In genomic region chr14:50978888-50979287, GRCh38 we compare ENCODE assay signal across 14 cellular contexts. TPM values are rescaled to one million over a fixed set of nuclear protein-coding genes. Genes with fewer than 3 reads are reported as not detected.
DNase-seq lines count a peak whose midpoint lies in the region; ATAC-seq and TF ChIP-seq lines count a peak whose summit lies in the region.
"Had no signal": no experiment of that assay in that cellular context is flagged by ENCODE, and none has a peak within 500 bp of the region (broad histone marks: within the 10 kb centered on the region; RNA-seq: fewer than 3 reads in every experiment).

No MANE protein-coding gene starts in this region.

- peaks cover 6 to 41% of the 10 kb centered on the region in 2 donors for H3K27me3 Mint-ChIP-seq in CD8-positive, alpha-beta memory T cell
- H3K27me3 Mint-ChIP-seq: activated CD8-positive, alpha-beta T cell treated with anti-CD3 and anti-CD28 coated beads for 36 hours; activated naive CD8-positive, alpha-beta T cell treated with anti-CD3 and anti-CD28 coated beads, Interleukin-2, amount 10 ng/mL, durations not matched to agents 7 days and 5 days had no signal

- no peak overlapping the region for H3K27ac Mint-ChIP-seq in CD8-positive, alpha-beta memory T cell
- H3K27ac Mint-ChIP-seq: activated CD8-positive, alpha-beta T cell treated with anti-CD3 and anti-CD28 coated beads for 36 hours; activated naive CD8-positive, alpha-beta T cell treated with anti-CD3 and anti-CD28 coated beads, Interleukin-2, amount 10 ng/mL, durations not matched to agents 7 days and 5 days had no signal

- CTCF ChIA-PET in GM10248 (lab: Yijun Ruan, JAX), result interaction anchor here (0.9 to 1.8 kb wide), 2 partner anchors 9 to 17 kb away, joined by 3 to 6 read pairs; no protein-coding TSS in a partner anchor
- CTCF ChIA-PET in CD8-positive, alpha-beta memory T cell (lab: Charles Lee), result no interaction called here

- POLR2A ChIA-PET in GM10248 (lab: Yijun Ruan, JAX), result no interaction called here
- POLR2A ChIA-PET in CD8-positive, alpha-beta memory T cell (lab: Charles Lee), result no interaction called here

- no peaks in the 10 kb centered on the region for H3K9me3 Mint-ChIP-seq in CD8-positive, alpha-beta memory T cell
- H3K9me3 Mint-ChIP-seq: activated CD8-positive, alpha-beta T cell treated with anti-CD3 and anti-CD28 coated beads for 36 hours; activated naive CD8-positive, alpha-beta T cell treated with anti-CD3 and anti-CD28 coated beads, Interleukin-2, amount 10 ng/mL, durations not matched to agents 7 days and 5 days had no signal

- no peaks in the 10 kb centered on the region for H3K9me3 ChIP-seq in CD8-positive, alpha-beta memory T cell (ENCODE audit: low read length)
- H3K9me3 ChIP-seq: mucosa of descending colon had no signal

- no peaks in the 10 kb centered on the region for H3K36me3 ChIP-seq in CD8-positive, alpha-beta memory T cell (ENCODE audit: insufficient read depth, low read length)

- H3K36me3 Mint-ChIP-seq in CD8-positive, alpha-beta memory T cell, result peaks cover 0 to 2% (median 0%) of the 10 kb centered on the region in 3 donors
- H3K36me3 Mint-ChIP-seq: activated naive CD8-positive, alpha-beta T cell treated with anti-CD3 and anti-CD28 coated beads, Interleukin-2, amount 10 ng/mL, durations not matched to agents 7 days and 5 days had no signal

- no peak for TF ChIP-seq CTCF in GM10248 (IDR thresholded peaks at IDR 0.05; ENCODE audit: control extremely low read depth, extremely low read depth, low read depth, missing control alignments)

- no peak overlapping the region for H3K4me3 ChIP-seq in CD8-positive, alpha-beta memory T cell (ENCODE audit: low read length)
- H3K4me3 ChIP-seq: mucosa of descending colon had no signal

- peak; percentile 68 for ATAC-seq in GM19324 (IDR thresholded peaks at IDR 0.05; ENCODE audit: low FRiP score, unreplicated experiment)
- peak; percentile 75 for ATAC-seq in HG02642 (IDR thresholded peaks at IDR 0.05; ENCODE audit: poor library complexity, unreplicated experiment)
- peak; percentile 97 for ATAC-seq in HG03354 (IDR thresholded peaks at IDR 0.05; ENCODE audit: poor library complexity, severe bottlenecking, unreplicated experiment)
- ATAC-seq: activated CD8-positive, alpha-beta T cell treated with anti-CD3 and anti-CD28 coated beads for 36 hours; mucosa of descending colon had no signal

- no peaks in the 10 kb centered on the region for H3K27me3 ChIP-seq in CD8-positive, alpha-beta memory T cell (ENCODE audit: insufficient read depth, low read length, poor library complexity, severe bottlenecking)

- no peak overlapping the region for H3K4me3 Mint-ChIP-seq in CD8-positive, alpha-beta memory T cell
- H3K4me3 Mint-ChIP-seq: activated CD8-positive, alpha-beta T cell treated with anti-CD3 and anti-CD28 coated beads for 36 hours; activated naive CD8-positive, alpha-beta T cell treated with anti-CD3 and anti-CD28 coated beads, Interleukin-2, amount 10 ng/mL, durations not matched to agents 7 days and 5 days had no signal

- DNase-seq in GM10248 (ENCODE audit: extremely low spot score) (peak; percentile 31), pons (ENCODE audit: low spot score) (no peak), AG08395 (ENCODE audit: low spot score) (no peak)
- DNase-seq in CD8-positive, alpha-beta memory T cell, result no peak
- DNase-seq in activated CD4-positive, alpha-beta T cell treated with anti-CD3 and anti-CD28 coated beads, Interleukin-2, amount 50 U/mL, for 4 hours, result no peak
- DNase-seq: 8988T; activated CD8-positive, alpha-beta T cell treated with anti-CD3 and anti-CD28 coated beads for 36 hours; activated naive CD8-positive, alpha-beta T cell treated with anti-CD3 and anti-CD28 coated beads, Interleukin-2, amount 10 ng/mL, durations not matched to agents 7 days and 5 days; mucosa of descending colon; NCI-H1417 treated with DMSO at 0.1 percent for 48 hours had no signal

- no peaks in the 10 kb centered on the region for H3K4me1 Mint-ChIP-seq in CD8-positive, alpha-beta memory T cell
- H3K4me1 Mint-ChIP-seq: activated naive CD8-positive, alpha-beta T cell treated with anti-CD3 and anti-CD28 coated beads, Interleukin-2, amount 10 ng/mL, durations not matched to agents 7 days and 5 days had no signal

- H3K27ac ChIP-seq in CD8-positive, alpha-beta memory T cell (ENCODE audit: low read depth, low read length), result no peak overlapping the region

- H3K4me1 ChIP-seq in CD8-positive, alpha-beta memory T cell (ENCODE audit: insufficient read depth, low read length), result no peaks in the 10 kb centered on the region

RNA-seq across cellular contexts. Expression of gene PYGL, which starts 34.6 kb away (rescaled TPM):
- total RNA-seq in CD8-positive, alpha-beta memory T cell, result under 1 TPM; 0.44 to 0.81 TPM
- not detected for polyA plus RNA-seq in CD8-positive, alpha-beta memory T cell
- total RNA-seq: T-helper 1 cell treated with Interleukin-12 subunit alpha and Interleukin-12 subunit beta and Interleukin-4 antibody, amounts not matched to agents 30 ng/mL and 1 ng/mL, for 36 hours had no signal
